ENCODE assay signal across 1 cellular context in the genomic region with DNA sequence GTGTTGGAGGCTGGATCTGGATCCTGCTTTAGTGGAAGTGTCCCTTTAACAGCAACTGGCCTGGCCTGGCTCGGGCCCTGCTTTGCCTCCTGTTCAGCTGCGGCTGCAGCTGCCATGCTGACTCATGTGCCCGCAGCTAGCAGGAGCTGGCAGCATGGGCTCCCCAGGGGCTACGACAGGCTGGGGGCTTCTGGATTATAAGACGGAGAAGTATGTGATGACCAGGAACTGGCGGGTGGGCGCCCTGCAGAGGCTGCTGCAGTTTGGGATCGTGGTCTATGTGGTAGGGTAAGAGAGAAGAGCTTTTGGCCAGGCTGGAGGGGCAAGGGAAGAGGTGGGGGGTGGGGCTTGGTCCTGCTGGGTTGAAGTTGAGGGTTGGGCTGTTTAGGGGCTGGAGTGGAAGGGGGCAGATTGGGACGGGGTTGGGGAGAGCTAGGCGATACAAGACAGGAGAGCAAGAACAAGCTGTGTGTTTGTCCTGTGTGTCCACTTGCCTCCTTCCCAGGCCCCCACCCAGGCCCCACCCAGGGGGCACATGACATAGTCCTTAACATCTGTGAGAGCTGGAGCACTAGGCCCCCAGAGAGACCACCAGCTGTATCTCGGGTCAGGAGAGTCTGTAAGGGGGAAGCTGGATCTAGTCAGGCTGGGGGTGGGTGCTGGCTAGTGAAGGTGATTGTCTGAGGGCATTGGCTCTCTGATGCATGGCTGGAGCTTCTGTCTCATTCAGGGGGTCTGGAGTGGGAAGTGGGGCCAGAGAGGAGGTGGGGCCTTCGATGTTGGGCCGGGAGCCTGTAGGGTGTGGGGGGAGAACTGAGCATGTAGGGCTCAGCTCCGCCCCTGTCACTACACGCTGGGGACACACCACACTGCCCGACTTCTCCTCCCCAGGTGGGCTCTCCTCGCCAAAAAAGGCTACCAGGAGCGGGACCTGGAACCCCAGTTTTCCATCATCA.
TF ChIP-seq lines count a peak whose summit lies in the region.

TSS of gene P2RX6 (plus strand) at position 115 of the 956 bp plus-strand sequence. CDS start at position 125, 10 bp downstream.

TF ChIP-seq in K562, 482 proteins besides CTCF, POLR2A, EP300 and RAD21 (continued from another document and continues in another):
- TF ChIP-seq ZNF395 (CRISPR knock-in tag; IDR thresholded peaks at IDR 0.05), result no peak
- TF ChIP-seq ZBTB12 (CRISPR knock-in tag; IDR thresholded peaks at IDR 0.05), result 0 out of 2 replicates have a peak, but pooled peaks have one; percentile 15
- no peak; the same call in 1 of the 2 replicates for TF ChIP-seq HCFC1 (IDR thresholded peaks at IDR 0.05; ENCODE audit: low read depth, low read length)
- TF ChIP-seq ZKSCAN1 (IDR thresholded peaks at IDR 0.05; ENCODE audit: low read depth, low read length), result no peak
- TF ChIP-seq NKRF (IDR thresholded peaks at IDR 0.05; ENCODE audit: borderline replicate concordance), result no peak
- TF ChIP-seq HMG20B (CRISPR knock-in tag; IDR thresholded peaks at IDR 0.05), result no peak
- TF ChIP-seq LEF1 (IDR thresholded peaks at IDR 0.05), result no peak
- TF ChIP-seq, protein P1, sequence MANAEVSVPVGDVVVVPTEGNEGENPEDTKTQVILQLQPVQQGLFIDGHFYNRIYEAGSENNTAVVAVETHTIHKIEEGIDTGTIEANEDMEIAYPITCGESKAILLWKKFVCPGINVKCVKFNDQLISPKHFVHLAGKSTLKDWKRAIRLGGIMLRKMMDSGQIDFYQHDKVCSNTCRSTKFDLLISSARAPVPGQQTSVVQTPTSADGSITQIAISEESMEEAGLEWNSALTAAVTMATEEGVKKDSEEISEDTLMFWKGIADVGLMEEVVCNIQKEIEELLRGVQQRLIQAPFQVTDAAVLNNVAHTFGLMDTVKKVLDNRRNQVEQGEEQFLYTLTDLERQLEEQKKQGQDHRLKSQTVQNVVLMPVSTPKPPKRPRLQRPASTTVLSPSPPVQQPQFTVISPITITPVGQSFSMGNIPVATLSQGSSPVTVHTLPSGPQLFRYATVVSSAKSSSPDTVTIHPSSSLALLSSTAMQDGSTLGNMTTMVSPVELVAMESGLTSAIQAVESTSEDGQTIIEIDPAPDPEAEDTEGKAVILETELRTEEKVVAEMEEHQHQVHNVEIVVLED (CRISPR knock-in tag; IDR thresholded peaks at IDR 0.05), result peak; percentile 33; the same call in 1 of the 2 replicates
- no peak for TF ChIP-seq CAMTA2 (CRISPR knock-in tag; conservative IDR thresholded peaks at IDR 0.05)
- no peak for TF ChIP-seq ZC3H8 (IDR thresholded peaks at IDR 0.05)
- no peak for TF ChIP-seq U2AF2 (optimal IDR thresholded peaks at IDR 0.05; ENCODE audit: low read depth, low read length)
- no peak for TF ChIP-seq SIRT6 (IDR thresholded peaks at IDR 0.05; ENCODE audit: low read depth, low read length)
- TF ChIP-seq CBX3 (IDR thresholded peaks at IDR 0.05; ENCODE audit: borderline replicate concordance in 1 of 2, low read length in 2 of 2), result peak in 1 of 2 experiments; percentile 16; a peak in 1 of 3 replicates
- TF ChIP-seq RBM39 (optimal IDR thresholded peaks at IDR 0.05; ENCODE audit: low read depth, low read length), result no peak
- TF ChIP-seq, protein P2, sequence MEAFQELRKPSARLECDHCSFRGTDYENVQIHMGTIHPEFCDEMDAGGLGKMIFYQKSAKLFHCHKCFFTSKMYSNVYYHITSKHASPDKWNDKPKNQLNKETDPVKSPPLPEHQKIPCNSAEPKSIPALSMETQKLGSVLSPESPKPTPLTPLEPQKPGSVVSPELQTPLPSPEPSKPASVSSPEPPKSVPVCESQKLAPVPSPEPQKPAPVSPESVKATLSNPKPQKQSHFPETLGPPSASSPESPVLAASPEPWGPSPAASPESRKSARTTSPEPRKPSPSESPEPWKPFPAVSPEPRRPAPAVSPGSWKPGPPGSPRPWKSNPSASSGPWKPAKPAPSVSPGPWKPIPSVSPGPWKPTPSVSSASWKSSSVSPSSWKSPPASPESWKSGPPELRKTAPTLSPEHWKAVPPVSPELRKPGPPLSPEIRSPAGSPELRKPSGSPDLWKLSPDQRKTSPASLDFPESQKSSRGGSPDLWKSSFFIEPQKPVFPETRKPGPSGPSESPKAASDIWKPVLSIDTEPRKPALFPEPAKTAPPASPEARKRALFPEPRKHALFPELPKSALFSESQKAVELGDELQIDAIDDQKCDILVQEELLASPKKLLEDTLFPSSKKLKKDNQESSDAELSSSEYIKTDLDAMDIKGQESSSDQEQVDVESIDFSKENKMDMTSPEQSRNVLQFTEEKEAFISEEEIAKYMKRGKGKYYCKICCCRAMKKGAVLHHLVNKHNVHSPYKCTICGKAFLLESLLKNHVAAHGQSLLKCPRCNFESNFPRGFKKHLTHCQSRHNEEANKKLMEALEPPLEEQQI (IDR thresholded peaks at IDR 0.05), result no peak
- 0 out of 2 replicates have a peak, but pooled peaks have one; percentile 4 for TF ChIP-seq CEBPZ (IDR thresholded peaks at IDR 0.05; ENCODE audit: borderline replicate concordance, low read depth, low read length)
- TF ChIP-seq PHB2 (IDR thresholded peaks at IDR 0.05; ENCODE audit: low read depth), result no peak
- TF ChIP-seq RBM17 (IDR thresholded peaks at IDR 0.05; ENCODE audit: borderline replicate concordance, low read depth, low read length), result no peak
- TF ChIP-seq PHF21A (IDR thresholded peaks at IDR 0.05; ENCODE audit: borderline replicate concordance, low read depth), result no peak
- TF ChIP-seq HDAC8 (tag; IDR thresholded peaks at IDR 0.05), result peak; percentile 21; the same call in 1 of the 2 replicates
- no peak for TF ChIP-seq AFF1 (IDR thresholded peaks at IDR 0.05; ENCODE audit: low read depth in 1 of 2, partially characterized antibody in 2 of 2)
- no peak for TF ChIP-seq ZNF197 (CRISPR knock-in tag; IDR thresholded peaks at IDR 0.05; ENCODE audit: low read depth)
- no peak for TF ChIP-seq TRIM28 (IDR thresholded peaks at IDR 0.05)
- TF ChIP-seq RCOR1 (IDR thresholded peaks at IDR 0.05; ENCODE audit: borderline replicate concordance in 1 of 2, low read depth in 2 of 2, low read length in 2 of 2), result no peak
- TF ChIP-seq EHMT2 (IDR thresholded peaks at IDR 0.05), result no peak
- TF ChIP-seq GABPB1 (CRISPR knock-in tag; IDR thresholded peaks at IDR 0.05), result no peak
- TF ChIP-seq, protein P3, sequence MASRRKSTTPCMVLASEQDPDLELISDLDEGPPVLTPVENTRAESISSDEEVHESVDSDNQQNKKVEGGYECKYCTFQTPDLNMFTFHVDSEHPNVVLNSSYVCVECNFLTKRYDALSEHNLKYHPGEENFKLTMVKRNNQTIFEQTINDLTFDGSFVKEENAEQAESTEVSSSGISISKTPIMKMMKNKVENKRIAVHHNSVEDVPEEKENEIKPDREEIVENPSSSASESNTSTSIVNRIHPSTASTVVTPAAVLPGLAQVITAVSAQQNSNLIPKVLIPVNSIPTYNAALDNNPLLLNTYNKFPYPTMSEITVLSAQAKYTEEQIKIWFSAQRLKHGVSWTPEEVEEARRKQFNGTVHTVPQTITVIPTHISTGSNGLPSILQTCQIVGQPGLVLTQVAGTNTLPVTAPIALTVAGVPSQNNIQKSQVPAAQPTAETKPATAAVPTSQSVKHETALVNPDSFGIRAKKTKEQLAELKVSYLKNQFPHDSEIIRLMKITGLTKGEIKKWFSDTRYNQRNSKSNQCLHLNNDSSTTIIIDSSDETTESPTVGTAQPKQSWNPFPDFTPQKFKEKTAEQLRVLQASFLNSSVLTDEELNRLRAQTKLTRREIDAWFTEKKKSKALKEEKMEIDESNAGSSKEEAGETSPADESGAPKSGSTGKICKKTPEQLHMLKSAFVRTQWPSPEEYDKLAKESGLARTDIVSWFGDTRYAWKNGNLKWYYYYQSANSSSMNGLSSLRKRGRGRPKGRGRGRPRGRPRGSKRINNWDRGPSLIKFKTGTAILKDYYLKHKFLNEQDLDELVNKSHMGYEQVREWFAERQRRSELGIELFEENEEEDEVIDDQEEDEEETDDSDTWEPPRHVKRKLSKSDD (conservative IDR thresholded peaks at IDR 0.05; ENCODE audit: low read length), result 0 out of 2 replicates have a peak, but pooled peaks have one; percentile 68
- TF ChIP-seq NBN (IDR thresholded peaks at IDR 0.05; ENCODE audit: low read depth), result no peak
- TF ChIP-seq, protein P4, sequence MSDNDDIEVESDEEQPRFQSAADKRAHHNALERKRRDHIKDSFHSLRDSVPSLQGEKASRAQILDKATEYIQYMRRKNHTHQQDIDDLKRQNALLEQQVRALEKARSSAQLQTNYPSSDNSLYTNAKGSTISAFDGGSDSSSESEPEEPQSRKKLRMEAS (CRISPR knock-in tag; IDR thresholded peaks at IDR 0.05), result no peak
- TF ChIP-seq ZNF79 (CRISPR knock-in tag; IDR thresholded peaks at IDR 0.05; ENCODE audit: low read depth), result no peak
- no peak for TF ChIP-seq TAL1 (IDR thresholded peaks at IDR 0.05)
- no peak for TF ChIP-seq POLR2H (tag; IDR thresholded peaks at IDR 0.05; ENCODE audit: low read depth)
- TF ChIP-seq CHD1 (IDR thresholded peaks at IDR 0.05; ENCODE audit: low read length), result peak; percentile 66
